Comparison of ENCODE assay signal across 33 cellular contexts in genomic region chr1:169266133-169266532, GRCh38.
"Had no signal": no experiment of that assay in that cellular context is flagged by ENCODE, and none has a peak within 500 bp of the region (broad histone marks: within the 10 kb centered on the region; RNA-seq: fewer than 3 reads in every experiment).

No MANE protein-coding gene starts in this region.

- DNase-seq: activated effector memory CD4-positive, alpha-beta T cell treated with anti-CD3 and anti-CD28 coated beads, Interleukin-2, amount 50 U/mL, for 16 hours; activated effector memory CD4-positive, alpha-beta T cell treated with Interleukin-2 at 50 U/mL for 16 hours; activated gamma-delta T cell; activated gamma-delta T cell treated with Interleukin-2 at 50 U/mL for 16 hours; activated naive CD4-positive, alpha-beta T cell; activated naive CD4-positive, alpha-beta T cell treated with anti-CD3 and anti-CD28 coated beads for 36 hours; activated naive CD4-positive, alpha-beta T cell treated with anti-CD3 and anti-CD28 coated beads, Interleukin-2, amount 10 ng/mL, durations not matched to agents 7 days and 5 days; activated naive CD4-positive, alpha-beta T cell treated with Interleukin-2 at 50 U/mL for 16 hours; activated naive CD8-positive, alpha-beta T cell treated with anti-CD3 and anti-CD28 coated beads for 36 hours; activated naive CD8-positive, alpha-beta T cell treated with anti-CD3 and anti-CD28 coated beads, Interleukin-2, amount 10 ng/mL, durations not matched to agents 7 days and 5 days; activated naive CD8-positive, alpha-beta T cell treated with anti-CD3 and anti-CD28 coated beads, Interleukin-2, amount 50 U/mL, for 24 hours; activated T-cell treated with anti-CD3 and anti-CD28 coated beads, Interleukin-2, amount 50 U/mL, for 1 hour; activated T-cell treated with anti-CD3 and anti-CD28 coated beads, Interleukin-2, amount 50 U/mL, for 24 hours; activated T-cell treated with anti-CD3 and anti-CD28 coated beads, Interleukin-2, amount 50 U/mL, for 4 hours; activated T-cell treated with anti-CD3 and anti-CD28 coated beads, Interleukin-2, amount 50 U/mL, for 48 hours; activated T-cell treated with anti-CD3 and anti-CD28 coated beads, Interleukin-2, amount 50 U/mL, for 72 hours; adrenal gland; amniotic stem cell; amygdala; anterior cingulate cortex; aorta; body of pancreas; brain microvascular endothelial cell; caudate nucleus; central memory CD4-positive, alpha-beta T cell; cerebellar nuclear complex had no signal

- H3K4me3 ChIP-seq: adrenal gland, ascending aorta, body of pancreas, breast epithelium, cardiac muscle cell had no signal

- ATAC-seq: activated naive CD4-positive, alpha-beta T cell treated with anti-CD3 and anti-CD28 coated beads, Interleukin-2, amount 50 U/mL, for 72 hours; activated naive CD8-positive, alpha-beta T cell treated with anti-CD3 and anti-CD28 coated beads, Interleukin-2, amount 50 U/mL, for 24 hours; activated T-cell treated with anti-CD3 and anti-CD28 coated beads, Interleukin-2, amount 50 U/mL, for 4 hours; activated T-cell treated with anti-CD3 and anti-CD28 coated beads, Interleukin-2, amount 50 U/mL, for 72 hours; activated T-helper 17 cell treated with anti-CD3 and anti-CD28 coated beads, Interleukin-2, amount 50 U/mL, for 72 hours; body of pancreas had no signal

- FAIRE-seq: astrocyte, bronchial epithelial cell had no signal

- H3K4me1 ChIP-seq: ascending aorta, body of pancreas, breast epithelium had no signal

- H3K27me3 ChIP-seq: adrenal gland, ascending aorta, body of pancreas, brain microvascular endothelial cell, breast epithelium, cardiac muscle cell had no signal

- H3K9me3 ChIP-seq: adrenal gland, body of pancreas, breast epithelium had no signal

- H3K27ac ChIP-seq: adrenal gland, ascending aorta, body of pancreas, brain microvascular endothelial cell, breast epithelium, cardiac muscle cell had no signal

- H3K36me3 ChIP-seq: adrenal gland, ascending aorta, brain microvascular endothelial cell, breast epithelium, cardiac muscle cell had no signal
